ENCODE assay signal across 17 cellular contexts in genomic region chr4:159979953-159980352, GRCh38.
"Had no signal": no experiment of that assay in that cellular context is flagged by ENCODE, and none has a peak within 500 bp of the region (broad histone marks: within the 10 kb centered on the region; RNA-seq: fewer than 3 reads in every experiment).

No MANE protein-coding gene starts in this region.

- ATAC-seq: effector memory CD8-positive, alpha-beta T cell; left ventricle myocardium superior; lower lobe of right lung; naive thymus-derived CD8-positive, alpha-beta T cell; sciatic nerve; stimulated activated naive B cell treated with anti-CD40 and anti-IgM and Interleukin-4, amounts not matched to agents 10 μg/mL and 1 μg/mL and 100 μg/mL, for 72 hours had no signal

- H3K4me1 Mint-ChIP-seq: naive thymus-derived CD8-positive, alpha-beta T cell; stimulated activated naive B cell treated with anti-CD40 and anti-IgM and Interleukin-4, amounts not matched to agents 10 μg/mL and 1 μg/mL and 100 μg/mL, for 72 hours had no signal

- H3K27ac Mint-ChIP-seq: effector memory CD8-positive, alpha-beta T cell; stimulated activated naive B cell treated with anti-CD40 and anti-IgM and Interleukin-4, amounts not matched to agents 10 μg/mL and 1 μg/mL and 100 μg/mL, for 72 hours; stimulated activated naive CD8-positive, alpha-beta T cell treated with anti-CD3 and anti-CD28 coated beads, Interleukin-15, Interleukin-2, amounts not matched to agents 100 ng/mL and 50 ng/mL, for 24 hours had no signal

- DNase-seq: cortex of kidney; effector memory CD8-positive, alpha-beta T cell; hypothalamus; left ventricle myocardium superior; lower lobe of right lung; naive thymus-derived CD8-positive, alpha-beta T cell; nephron progenitor cell; nucleus accumbens; stimulated activated CD4-positive, alpha-beta T cell treated with anti-CD3 and anti-CD28 coated beads, Interleukin-2, amount 100 ng/mL, for 48 hours; stimulated activated naive B cell treated with anti-CD40 and anti-IgM and Interleukin-4, amounts not matched to agents 10 μg/mL and 1 μg/mL and 100 μg/mL, for 72 hours; upper lobe of left lung had no signal

- H3K4me3 Mint-ChIP-seq: effector memory CD8-positive, alpha-beta T cell; naive thymus-derived CD8-positive, alpha-beta T cell; nephron progenitor cell; stimulated activated naive B cell treated with anti-CD40 and anti-IgM and Interleukin-4, amounts not matched to agents 10 μg/mL and 1 μg/mL and 100 μg/mL, for 72 hours; stimulated activated naive CD8-positive, alpha-beta T cell treated with anti-CD3 and anti-CD28 coated beads, Interleukin-15, Interleukin-2, amounts not matched to agents 100 ng/mL and 50 ng/mL, for 24 hours had no signal

- H3K27ac ChIP-seq: lower lobe of right lung, prostate gland, right atrium auricular region, thoracic aorta, tibial nerve, upper lobe of left lung had no signal

- H3K4me3 ChIP-seq: lower lobe of right lung, prostate gland, right atrium auricular region, thoracic aorta, tibial nerve, upper lobe of left lung had no signal

- H3K36me3 Mint-ChIP-seq: naive thymus-derived CD8-positive, alpha-beta T cell; stimulated activated naive B cell treated with anti-CD40 and anti-IgM and Interleukin-4, amounts not matched to agents 10 μg/mL and 1 μg/mL and 100 μg/mL, for 72 hours had no signal

- H3K27me3 ChIP-seq: right atrium auricular region, tibial nerve, upper lobe of left lung had no signal

- H3K36me3 ChIP-seq: lower lobe of right lung, prostate gland, right atrium auricular region, thoracic aorta, tibial nerve, upper lobe of left lung had no signal

- H3K9me3 ChIP-seq: lower lobe of right lung, prostate gland, right atrium auricular region, thoracic aorta, tibial nerve, upper lobe of left lung had no signal

- H3K27me3 Mint-ChIP-seq: effector memory CD8-positive, alpha-beta T cell; naive thymus-derived CD8-positive, alpha-beta T cell; stimulated activated naive B cell treated with anti-CD40 and anti-IgM and Interleukin-4, amounts not matched to agents 10 μg/mL and 1 μg/mL and 100 μg/mL, for 72 hours; stimulated activated naive CD8-positive, alpha-beta T cell treated with anti-CD3 and anti-CD28 coated beads, Interleukin-15, Interleukin-2, amounts not matched to agents 100 ng/mL and 50 ng/mL, for 24 hours had no signal

- H3K4me1 ChIP-seq: lower lobe of right lung, prostate gland, right atrium auricular region, tibial nerve, upper lobe of left lung had no signal
